In genomic region chr10:5854178-5854570, GRCh38 we compare ENCODE assay signal across 25 cellular contexts. TPM values are rescaled to one million over a fixed set of nuclear protein-coding genes. Genes with fewer than 3 reads are reported as not detected.
A peak's percentile ranks its signal among the peaks of the same experiment; 100 is the strongest.
DNase-seq lines count a peak whose midpoint lies in the region; ATAC-seq, FAIRE-seq and TF ChIP-seq lines count a peak whose summit lies in the region.
"Had no signal": no experiment of that assay in that cellular context is flagged by ENCODE, and none has a peak within 500 bp of the region (broad histone marks: within the 10 kb centered on the region; RNA-seq: fewer than 3 reads in every experiment).

No MANE protein-coding gene starts in this region.

- CTCF ChIA-PET in HCT116 (lab: Charles Lee), result no interaction called here

- H3K36me3 ChIP-seq in HCT116 (ENCODE audit: control insufficient read depth in 1 of 2, insufficient read depth in 2 of 2, low read length in 2 of 2) (no peaks in the 10 kb centered on the region), kidney (ENCODE audit: control insufficient read depth in 1 of 2, insufficient read depth in 2 of 2, low read length in 2 of 2) (no peaks in the 10 kb centered on the region)
- H3K36me3 ChIP-seq: BLaER1 treated with 17β-estradiol and CSF1 and Interleukin-3, amounts not matched to agents 10 nM and 100 nM had no signal

- intact Hi-C loops in HCT116 (cut with micrococcal nuclease), result loop anchor here (5.0 kb wide), 1 partner anchor 42 kb away; the partner anchor contains the start of gene GDI2
- intact Hi-C loops in kidney (cut with DNase I), result no loop called here

- H3K27me3 ChIP-seq in HCT116 (ENCODE audit: insufficient read depth, low read length), result no peaks in the 10 kb centered on the region
- H3K27me3 ChIP-seq: BLaER1 treated with 17β-estradiol and CSF1 and Interleukin-3, amounts not matched to agents 10 nM and 100 nM had no signal

- no peak overlapping the region for H3K9ac ChIP-seq in HCT116 (ENCODE audit: low read length)
- H3K9ac ChIP-seq in kidney (ENCODE audit: low read length in 2 of 2), result no peak overlapping the region
- H3K9ac ChIP-seq: BLaER1 treated with 17β-estradiol and CSF1 and Interleukin-3, amounts not matched to agents 10 nM and 100 nM; KMS-11 had no signal

- POLR2A ChIA-PET in HCT116 (lab: Charles Lee), result interaction anchor here (0.9 to 1.0 kb wide), 2 partner anchors 10 to 41 kb away, joined by 3 to 5 read pairs; partner anchors contain the start of gene GDI2

- DNase-seq in HCT116 (ENCODE audit: low read depth, low spot score), result no peak
- DNase-seq in chondrocyte (ENCODE audit: low spot score), result peak; percentile 36
- no peak for DNase-seq in naive B cell
- no peak for DNase-seq in UCSD-AML1 (lab: John Stamatoyannopoulos, UW; ENCODE audit: unreplicated experiment)
- no peak for DNase-seq in kidney
- DNase-seq: AML-193; CD4-positive, alpha-beta T cell; GDM1; IMR-90; MM.1S; NCI-H1048; NCI-H1417; NCI-H1694 treated with DMSO at 0.1 percent for 48 hours; NCI-H2081; NCI-H2227 treated with DMSO at 0.1 percent for 48 hours; NCI-H526 treated with DMSO at 0.1 percent for 48 hours; SHP77 had no signal

- no peak overlapping the region for H3K4me3 ChIP-seq in HCT116 (replicated peaks in 1 of 2; ENCODE audit: low read depth in 1 of 2, low read length in 2 of 2)
- H3K4me3 ChIP-seq in kidney (ENCODE audit: low read length in 2 of 2), result no peak overlapping the region
- H3K4me3 ChIP-seq: A549; BLaER1 treated with 17β-estradiol and CSF1 and Interleukin-3, amounts not matched to agents 10 nM and 100 nM; GM12878; GM23338 had no signal

- peaks cover 3 to 14% of the 10 kb centered on the region in 2 experiments; a peak in 2 of 4 replicates for H3K4me1 ChIP-seq in HCT116 (ENCODE audit: control insufficient read depth in 1 of 2, insufficient read depth in 2 of 2, low read length in 2 of 2)
- no peaks in the 10 kb centered on the region for H3K4me1 ChIP-seq in kidney (ENCODE audit: control insufficient read depth in 1 of 2, insufficient read depth in 1 of 2, low read depth in 1 of 2, low read length in 2 of 2)
- H3K4me1 ChIP-seq: A549 had no signal

- RAD21 ChIA-PET in HCT116 (lab: Charles Lee; ENCODE audit: low non-redundant PET in 1 of 2, low total read pairs in 2 of 2, uncharacterized antibody in 2 of 2, unreplicated experiment in 2 of 2), result no interaction called here

- TF ChIP-seq CTCF in HCT116 (IDR thresholded peaks at IDR 0.05 in 2 of 3, conservative IDR thresholded peaks at IDR 0.05 in 1 of 3; ENCODE audit: borderline replicate concordance in 1 of 3, insufficient read depth in 1 of 3, low read depth in 2 of 3, low read length in 2 of 3), result no peak
- TF ChIP-seq CTCF in chondrocyte (IDR thresholded peaks at IDR 0.05), result no peak
- TF ChIP-seq CTCF in kidney (IDR thresholded peaks at IDR 0.05; ENCODE audit: borderline replicate concordance, extremely low read depth, insufficient read depth), result no peak

- no peaks in the 10 kb centered on the region for H3K36me3 Mint-ChIP-seq in chondrocyte (ENCODE audit: low read depth)
- H3K36me3 Mint-ChIP-seq in naive B cell, result no peaks in the 10 kb centered on the region

- no peak for TF ChIP-seq RAD21 in HCT116 (IDR thresholded peaks at IDR 0.05; ENCODE audit: low read depth)

- FAIRE-seq in kidney (lab: Jason Lieb, UNC), result no peak
- FAIRE-seq: A549 had no signal

- H3K27ac ChIP-seq in HCT116 (ENCODE audit: low read depth, low read length), result no peak overlapping the region
- no peak overlapping the region for H3K27ac ChIP-seq in kidney (ENCODE audit: low read depth in 2 of 2, low read length in 2 of 2)
- H3K27ac ChIP-seq: A549; BLaER1 treated with 17β-estradiol and CSF1 and Interleukin-3, amounts not matched to agents 10 nM and 100 nM; KMS-11; RWPE1 had no signal

- no peak for TF ChIP-seq POLR2A in HCT116 (IDR thresholded peaks at IDR 0.05; ENCODE audit: borderline replicate concordance, extremely low read depth, insufficient read depth, insufficient read length)

- H3K79me2 ChIP-seq in HCT116 (ENCODE audit: insufficient read depth, low read length), result no peaks in the 10 kb centered on the region

- H3K9me3 ChIP-seq in HCT116 (ENCODE audit: control insufficient read depth in 1 of 2, insufficient read depth in 1 of 2, low read depth in 1 of 2, low read length in 2 of 2) (no peaks in the 10 kb centered on the region), kidney (ENCODE audit: control insufficient read depth in 1 of 2, low read length in 2 of 2) (no peaks in the 10 kb centered on the region)
- H3K9me3 ChIP-seq: A549 had no signal

- H3K27ac Mint-ChIP-seq in chondrocyte (ENCODE audit: unreplicated experiment) (no peak overlapping the region), naive B cell (peak overlapping the region in 5 of 6 donors; percentile 48 to 88 (median 78))
- H3K27ac Mint-ChIP-seq: CD4-positive, alpha-beta T cell; GM23338 had no signal

- no peaks in the 10 kb centered on the region for H3K4me1 Mint-ChIP-seq in chondrocyte (ENCODE audit: low read depth)
- H3K4me1 Mint-ChIP-seq in naive B cell, result peaks cover 20 to 25% (median 22%) of the 10 kb centered on the region in 3 donors

- no peak overlapping the region for H3K4me2 ChIP-seq in HCT116 (ENCODE audit: low read length)
- H3K4me2 ChIP-seq: A549; BLaER1 treated with 17β-estradiol and CSF1 and Interleukin-3, amounts not matched to agents 10 nM and 100 nM; GM23338; KMS-11 had no signal

- H4K20me1 ChIP-seq in HCT116 (ENCODE audit: insufficient read depth), result no peaks in the 10 kb centered on the region
- H4K20me1 ChIP-seq: BLaER1 treated with 17β-estradiol and CSF1 and Interleukin-3, amounts not matched to agents 10 nM and 100 nM had no signal

- ATAC-seq in HCT116, result peak; percentile 16
- no peak for ATAC-seq in naive B cell (ENCODE audit: low read depth in 2 of 2)
- no peak for ATAC-seq in HG03378 (IDR thresholded peaks at IDR 0.05; ENCODE audit: unreplicated experiment)
- ATAC-seq in HG02970 (IDR thresholded peaks at IDR 0.05; ENCODE audit: low FRiP score, unreplicated experiment), result no peak

- no TSS peak for BruUV-seq in HCT116 (replicated peaks; lab: Mats Ljungman, UMichigan)

- H2AFZ ChIP-seq in HCT116 (ENCODE audit: low read depth, low read length, poor library complexity, severe bottlenecking), result peak overlapping the region; percentile 32
- H2AFZ ChIP-seq: GM23338 had no signal

- no peaks in the 10 kb centered on the region for H3K9me3 Mint-ChIP-seq in chondrocyte (ENCODE audit: low read depth)
- H3K9me3 Mint-ChIP-seq in naive B cell, result peaks cover 0 to 4% (median 0%) of the 10 kb centered on the region in 7 donors
- H3K9me3 Mint-ChIP-seq: CD4-positive, alpha-beta T cell had no signal

- no peak overlapping the region for H3K4me3 Mint-ChIP-seq in chondrocyte (ENCODE audit: unreplicated experiment)
- H3K4me3 Mint-ChIP-seq in naive B cell, result no peak overlapping the region
- H3K4me3 Mint-ChIP-seq: CD4-positive, alpha-beta T cell; GM23338 had no signal

- no peaks in the 10 kb centered on the region for H3K9me2 ChIP-seq in HCT116 (ENCODE audit: insufficient read depth)

- H3K27me3 Mint-ChIP-seq in chondrocyte (ENCODE audit: low read depth) (no peaks in the 10 kb centered on the region), naive B cell (no peaks in the 10 kb centered on the region)
- H3K27me3 Mint-ChIP-seq: CD4-positive, alpha-beta T cell had no signal

TF ChIP-seq in HCT116, 20 proteins besides CTCF, POLR2A, EP300 and RAD21 (continues in another document):
- no peak for TF ChIP-seq EGR1 (IDR thresholded peaks at IDR 0.05; ENCODE audit: low read depth)
- no peak for TF ChIP-seq ELF1 (IDR thresholded peaks at IDR 0.05; ENCODE audit: borderline replicate concordance, low read depth)
- TF ChIP-seq CEBPB (IDR thresholded peaks at IDR 0.05; ENCODE audit: low read depth), result no peak
- no peak for TF ChIP-seq REST (IDR thresholded peaks at IDR 0.05; ENCODE audit: low read depth)
- no peak for TF ChIP-seq JUND (IDR thresholded peaks at IDR 0.05)
- no peak for TF ChIP-seq ZNF274 (IDR thresholded peaks at IDR 0.05; ENCODE audit: low read depth, low read length)

RNA-seq across cellular contexts. Expression of gene ANKRD16, which starts 35.5 kb away (rescaled TPM):
- total RNA-seq in HCT116 (2021; ENCODE audit: unreplicated experiment), result 9.4 TPM
- 6.2 and 7.2 TPM in 2 replicates for polyA plus RNA-seq in HCT116 (2012)
- 5.8 to 6.5 TPM (median 6.4 TPM) in 3 replicates for total RNA-seq in chondrocyte
- 1 to 10 TPM; 4.0 to 7.5 (median 5.7) TPM for polyA plus RNA-seq in naive B cell (ENCODE audit: low read depth in 6 of 6)
- total RNA-seq in kidney, result 6.7 TPM
- polyA plus RNA-seq in kidney (ENCODE audit: insufficient read depth, low read depth, low replicate concordance), result 7.1 TPM

RNA-seq across cellular contexts. Expression of gene FBH1, which starts 35.9 kb away (rescaled TPM):
- total RNA-seq in HCT116 (2021; ENCODE audit: unreplicated experiment) (70.2 TPM), chondrocyte (62.2 to 96.6 TPM (median 66.5 TPM) in 3 replicates), kidney (76.5 TPM)
- polyA plus RNA-seq in HCT116 (2012), result 42.3 and 48.3 TPM in 2 replicates
- polyA plus RNA-seq in naive B cell (ENCODE audit: low read depth in 6 of 6) (100 to 1,000 TPM in 2 of 6 donors, 10 to 100 TPM in 4; 93.4 to 123 (median 95.2) TPM), kidney (ENCODE audit: insufficient read depth, low read depth, low replicate concordance) (70.7 TPM)

RNA-seq across cellular contexts. Expression of gene GDI2, which starts 40.9 kb away (rescaled TPM):
- total RNA-seq in HCT116 (2021; ENCODE audit: unreplicated experiment) (144 TPM), chondrocyte (254 to 259 TPM (median 256 TPM) in 3 replicates), kidney (168 TPM)
- polyA plus RNA-seq in HCT116 (2012), result 86.9 and 102 TPM in 2 replicates
- polyA plus RNA-seq in naive B cell (ENCODE audit: low read depth in 6 of 6) (100 to 1,000 TPM; 380 to 482 (median 401) TPM), kidney (ENCODE audit: insufficient read depth, low read depth, low replicate concordance) (143 TPM)
